In the genomic region with DNA sequence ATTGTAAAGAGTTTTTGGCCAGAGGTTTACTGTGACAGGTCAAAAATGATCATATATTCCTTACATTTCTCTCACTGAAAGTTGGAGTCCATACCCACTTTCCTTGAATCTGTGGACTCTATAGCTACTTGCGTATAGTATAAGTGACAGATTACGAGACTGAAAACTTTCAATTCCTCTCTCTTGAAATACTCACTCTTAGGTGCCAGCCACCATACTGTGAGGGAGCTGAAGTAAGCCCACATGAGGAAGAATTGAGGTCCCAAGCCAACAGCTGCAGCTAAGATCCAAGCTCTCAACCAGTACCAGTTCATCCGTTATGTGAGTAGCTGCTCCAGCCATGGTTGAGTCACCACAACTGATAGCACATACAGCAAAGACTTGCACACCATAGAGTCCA, we compare ENCODE assay signal across 31 cellular contexts.
"Had no signal": no experiment of that assay in that cellular context is flagged by ENCODE, and none has a peak within 500 bp of the region (broad histone marks: within the 10 kb centered on the region; RNA-seq: fewer than 3 reads in every experiment).

No MANE protein-coding gene starts in this region.

- FAIRE-seq: endothelial cell of umbilical vein, islet of Langerhans had no signal

- H3K27ac Mint-ChIP-seq: mesothelial cell of epicardium; naive thymus-derived CD4-positive, alpha-beta T cell; nephron; neural progenitor cell; progenitor cell of endocrine pancreas; stimulated activated naive B cell treated with anti-CD40 and anti-IgM and Interleukin-4, amounts not matched to agents 10 μg/mL and 1 μg/mL and 100 μg/mL, for 72 hours; stimulated activated naive CD8-positive, alpha-beta T cell treated with anti-CD3 and anti-CD28 coated beads, Interleukin-15, Interleukin-2, amounts not matched to agents 100 ng/mL and 50 ng/mL, for 24 hours had no signal

- H3K4me3 Mint-ChIP-seq: mesothelial cell of epicardium; naive thymus-derived CD4-positive, alpha-beta T cell; nephron; neural progenitor cell; stimulated activated naive B cell treated with anti-CD40 and anti-IgM and Interleukin-4, amounts not matched to agents 10 μg/mL and 1 μg/mL and 100 μg/mL, for 72 hours; stimulated activated naive CD8-positive, alpha-beta T cell treated with anti-CD3 and anti-CD28 coated beads, Interleukin-15, Interleukin-2, amounts not matched to agents 100 ng/mL and 50 ng/mL, for 24 hours had no signal

- H3K79me2 ChIP-seq: parathyroid adenoma had no signal

- ATAC-seq: left cardiac atrium; left lung; mucosa of descending colon; naive thymus-derived CD4-positive, alpha-beta T cell; stimulated activated naive B cell treated with anti-CD40 and anti-IgM and Interleukin-4, amounts not matched to agents 10 μg/mL and 1 μg/mL and 100 μg/mL, for 72 hours; upper lobe of right lung had no signal

- H3K4me1 Mint-ChIP-seq: naive thymus-derived CD4-positive, alpha-beta T cell; stimulated activated naive B cell treated with anti-CD40 and anti-IgM and Interleukin-4, amounts not matched to agents 10 μg/mL and 1 μg/mL and 100 μg/mL, for 72 hours had no signal

- H3K9me3 Mint-ChIP-seq: mesothelial cell of epicardium; naive thymus-derived CD4-positive, alpha-beta T cell; nephron; neural progenitor cell; stimulated activated naive B cell treated with anti-CD40 and anti-IgM and Interleukin-4, amounts not matched to agents 10 μg/mL and 1 μg/mL and 100 μg/mL, for 72 hours; stimulated activated naive CD8-positive, alpha-beta T cell treated with anti-CD3 and anti-CD28 coated beads, Interleukin-15, Interleukin-2, amounts not matched to agents 100 ng/mL and 50 ng/mL, for 24 hours had no signal

- H3K4me3 ChIP-seq: coronary artery, esophagus muscularis mucosa, heart right ventricle, left lung, mucosa of descending colon, neural progenitor cell, right atrium auricular region, sigmoid colon, skin epidermis, spleen, thoracic aorta, tibial nerve, upper lobe of right lung, uterus had no signal

- H3K36me3 ChIP-seq: esophagus muscularis mucosa, heart right ventricle, left lung, neural progenitor cell, right atrium auricular region, sigmoid colon, spleen, thoracic aorta, tibial nerve, upper lobe of right lung, uterus had no signal

- H3K27ac ChIP-seq: coronary artery, esophagus muscularis mucosa, heart right ventricle, left lung, neural progenitor cell, parathyroid adenoma, right atrium auricular region, sigmoid colon, skin epidermis, spleen, thoracic aorta, tibial nerve, upper lobe of right lung, uterus had no signal

- DNase-seq: dermis blood vessel endothelial cell; effector memory CD4-positive, alpha-beta T cell; foreskin melanocyte; glutamatergic neuron; hippocampal formation; left cardiac atrium; left lung; mesenchymal stem cell; mucosa of descending colon; naive thymus-derived CD4-positive, alpha-beta T cell; sigmoid colon; spleen; stimulated activated CD4-positive, alpha-beta T cell treated with anti-CD3 and anti-CD28 coated beads, Interleukin-4, amount 100 ng/mL, for 4 hours; stimulated activated naive B cell treated with anti-CD40 and anti-IgM and Interleukin-4, amounts not matched to agents 10 μg/mL and 1 μg/mL and 100 μg/mL, for 72 hours; upper lobe of right lung; uterus had no signal

- H3K27me3 ChIP-seq: esophagus muscularis mucosa, heart right ventricle, left lung, neural progenitor cell, right atrium auricular region, sigmoid colon, spleen, tibial nerve, upper lobe of right lung, uterus had no signal

- H2AFZ ChIP-seq: neural progenitor cell, parathyroid adenoma had no signal

- H3K9ac ChIP-seq: neural progenitor cell, parathyroid adenoma had no signal

- H3K4me2 ChIP-seq: neural progenitor cell had no signal

- H3K36me3 Mint-ChIP-seq: mesothelial cell of epicardium; naive thymus-derived CD4-positive, alpha-beta T cell; neural progenitor cell; stimulated activated naive B cell treated with anti-CD40 and anti-IgM and Interleukin-4, amounts not matched to agents 10 μg/mL and 1 μg/mL and 100 μg/mL, for 72 hours had no signal

- H3K27me3 Mint-ChIP-seq: progenitor cell of endocrine pancreas; stimulated activated naive B cell treated with anti-CD40 and anti-IgM and Interleukin-4, amounts not matched to agents 10 μg/mL and 1 μg/mL and 100 μg/mL, for 72 hours; stimulated activated naive CD8-positive, alpha-beta T cell treated with anti-CD3 and anti-CD28 coated beads, Interleukin-15, Interleukin-2, amounts not matched to agents 100 ng/mL and 50 ng/mL, for 24 hours had no signal

- H3K4me1 ChIP-seq: heart right ventricle, left lung, neural progenitor cell, parathyroid adenoma, right atrium auricular region, spleen, tibial nerve, upper lobe of right lung, uterus had no signal

- H3K9me3 ChIP-seq: esophagus muscularis mucosa, heart right ventricle, left lung, mucosa of descending colon, right atrium auricular region, sigmoid colon, spleen, thoracic aorta, tibial nerve, upper lobe of right lung, uterus had no signal
